ENCODE assay signal across 1 cellular context in genomic region chr16:2968738-2969544, GRCh38.
TF ChIP-seq lines count a peak whose summit lies in the region.

Gene PAQR4 (plus strand): TSS chr16:2969348. CDS start chr16:2969675, 327 bp downstream.

TF ChIP-seq in HepG2, 621 proteins besides CTCF, POLR2A, EP300 and RAD21 (continued from another document and continues in another):
- peak; percentile 70; the same call in 1 of the 2 replicates for TF ChIP-seq ZBTB10 (CRISPR knock-in tag; IDR thresholded peaks at IDR 0.05; ENCODE audit: borderline replicate concordance)
- peak; percentile 53; the same call in 1 of the 2 replicates for TF ChIP-seq SIX1 (CRISPR knock-in tag; IDR thresholded peaks at IDR 0.05; ENCODE audit: borderline replicate concordance)
- 0 out of 2 replicates have a peak, but pooled peaks have one; percentile 30 for TF ChIP-seq KLF9 (CRISPR knock-in tag; IDR thresholded peaks at IDR 0.05; ENCODE audit: low read depth)
- no peak for TF ChIP-seq U2AF1 (optimal IDR thresholded peaks at IDR 0.05; ENCODE audit: low read depth, low read length)
- 0 out of 2 replicates have a peak, but pooled peaks have one; percentile 68 for TF ChIP-seq IRF1 (CRISPR knock-in tag; IDR thresholded peaks at IDR 0.05; ENCODE audit: low read depth)
- TF ChIP-seq ZNF674 (CRISPR knock-in tag; IDR thresholded peaks at IDR 0.05; ENCODE audit: low read depth), result peak; percentile 86; the same call in 1 of the 2 replicates
- TF ChIP-seq FOXP1 (IDR thresholded peaks at IDR 0.05), result no peak
- TF ChIP-seq FOXP1 (CRISPR knock-in tag; IDR thresholded peaks at IDR 0.05), result 0 out of 2 replicates have a peak, but pooled peaks have one; percentile 39
- peak; percentile 41; the same call in 1 of the 2 replicates for TF ChIP-seq ZNF740 (CRISPR knock-in tag; IDR thresholded peaks at IDR 0.05)
- peak; percentile 100 for TF ChIP-seq MTERF4 (CRISPR knock-in tag; IDR thresholded peaks at IDR 0.05)
- peak; percentile 98 for TF ChIP-seq KDM5B (CRISPR knock-in tag; IDR thresholded peaks at IDR 0.05; ENCODE audit: borderline replicate concordance)
- TF ChIP-seq ZSCAN31 (CRISPR knock-in tag; IDR thresholded peaks at IDR 0.05; ENCODE audit: low read depth), result peak; percentile 98
- TF ChIP-seq ZNF263 (CRISPR knock-in tag; IDR thresholded peaks at IDR 0.05), result peak; percentile 46; the same call in 1 of the 2 replicates
- peak; percentile 79; the same call in 1 of the 2 replicates for TF ChIP-seq ZNF768 (CRISPR knock-in tag; IDR thresholded peaks at IDR 0.05)
- TF ChIP-seq RNF2 (conservative IDR thresholded peaks at IDR 0.05; ENCODE audit: low read depth), result peak; percentile 71; the same call in 1 of the 2 replicates
- TF ChIP-seq NCOR1 (IDR thresholded peaks at IDR 0.05; ENCODE audit: borderline replicate concordance, low read length), result no peak
- TF ChIP-seq DNMT1 (CRISPR knock-in tag; IDR thresholded peaks at IDR 0.05), result no peak
- TF ChIP-seq ZMAT3 (CRISPR knock-in tag; conservative IDR thresholded peaks at IDR 0.05), result peak; percentile 95
- peak; percentile 90 for TF ChIP-seq ZNF317 (CRISPR knock-in tag; IDR thresholded peaks at IDR 0.05)
- peak; percentile 70 for TF ChIP-seq GATAD2A (CRISPR knock-in tag; IDR thresholded peaks at IDR 0.05)
- no peak for TF ChIP-seq TCF7 (IDR thresholded peaks at IDR 0.05; ENCODE audit: low read depth)
- no peak for TF ChIP-seq FIP1L1 (IDR thresholded peaks at IDR 0.05; ENCODE audit: borderline replicate concordance, insufficient read depth, low read depth, low read length)
- TF ChIP-seq ZNF790 (CRISPR knock-in tag; IDR thresholded peaks at IDR 0.05; ENCODE audit: borderline replicate concordance), result peak; percentile 97
- TF ChIP-seq SMAD3 (CRISPR knock-in tag; IDR thresholded peaks at IDR 0.05), result peak; percentile 89; the same call in 1 of the 2 replicates
- peak; percentile 54; the same call in 1 of the 2 replicates for TF ChIP-seq TARDBP (CRISPR knock-in tag; IDR thresholded peaks at IDR 0.05)
- no peak for TF ChIP-seq ZNF318 (CRISPR knock-in tag; IDR thresholded peaks at IDR 0.05)
- TF ChIP-seq ZSCAN22 (CRISPR knock-in tag; IDR thresholded peaks at IDR 0.05), result peak; percentile 81; the same call in 1 of the 2 replicates
- peak; percentile 42; the same call in 1 of the 2 replicates for TF ChIP-seq ZNF292 (CRISPR knock-in tag; IDR thresholded peaks at IDR 0.05; ENCODE audit: borderline replicate concordance, low read depth)
- TF ChIP-seq USF2 (IDR thresholded peaks at IDR 0.05; ENCODE audit: low read depth, low read length), result no peak
- TF ChIP-seq USF2 (CRISPR knock-in tag; IDR thresholded peaks at IDR 0.05; ENCODE audit: borderline replicate concordance), result no peak; the same call in 1 of the 2 replicates
- TF ChIP-seq ZNF264 (CRISPR knock-in tag; IDR thresholded peaks at IDR 0.05), result peak; percentile 88; the same call in 1 of the 2 replicates
- peak; percentile 92 for TF ChIP-seq TFDP1 (CRISPR knock-in tag; IDR thresholded peaks at IDR 0.05; ENCODE audit: borderline replicate concordance)
- TF ChIP-seq ZBTB2 (CRISPR knock-in tag; IDR thresholded peaks at IDR 0.05; ENCODE audit: low read depth), result no peak; the same call in 1 of the 2 replicates
- peak; percentile 99 for TF ChIP-seq WIZ (CRISPR knock-in tag; IDR thresholded peaks at IDR 0.05)
- peak; percentile 96 for TF ChIP-seq HIC2 (CRISPR knock-in tag; IDR thresholded peaks at IDR 0.05; ENCODE audit: low read depth)
- TF ChIP-seq ZNF780A (CRISPR knock-in tag; IDR thresholded peaks at IDR 0.05), result 0 out of 2 replicates have a peak, but pooled peaks have one; percentile 64
- peak in 1 of 2 experiments; percentile 98; a peak in 2 of 4 replicates for TF ChIP-seq KLF16 (CRISPR knock-in tag; IDR thresholded peaks at IDR 0.05)
- TF ChIP-seq ZNF33B (CRISPR knock-in tag; IDR thresholded peaks at IDR 0.05), result peak; percentile 88
